1 cellular context compared by ENCODE assay signal in the genomic region with DNA sequence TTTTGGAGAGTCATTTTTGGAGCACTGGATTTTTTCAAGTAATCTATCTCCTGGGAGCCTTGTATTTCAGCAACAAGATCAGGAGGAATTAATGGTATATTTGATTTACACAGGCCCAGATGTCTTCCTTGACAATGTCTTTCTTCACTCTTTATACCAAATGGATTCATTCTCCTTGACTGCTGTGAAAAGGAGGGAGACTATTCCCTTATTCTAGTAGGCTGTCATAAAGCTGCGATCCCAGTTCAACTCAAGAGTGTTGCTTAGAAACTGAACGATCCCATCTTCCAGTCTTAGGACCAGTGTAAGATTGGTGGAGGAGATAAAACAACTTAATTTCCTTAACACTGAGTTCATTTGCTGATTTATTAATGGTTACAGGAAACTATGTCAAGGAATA.
TF ChIP-seq lines count a peak whose summit lies in the region.

No MANE protein-coding gene starts in this region.

TF ChIP-seq in neural cell, 6 proteins besides CTCF, POLR2A, EP300 and RAD21 (continued from another document):
- TF ChIP-seq, protein P1, sequence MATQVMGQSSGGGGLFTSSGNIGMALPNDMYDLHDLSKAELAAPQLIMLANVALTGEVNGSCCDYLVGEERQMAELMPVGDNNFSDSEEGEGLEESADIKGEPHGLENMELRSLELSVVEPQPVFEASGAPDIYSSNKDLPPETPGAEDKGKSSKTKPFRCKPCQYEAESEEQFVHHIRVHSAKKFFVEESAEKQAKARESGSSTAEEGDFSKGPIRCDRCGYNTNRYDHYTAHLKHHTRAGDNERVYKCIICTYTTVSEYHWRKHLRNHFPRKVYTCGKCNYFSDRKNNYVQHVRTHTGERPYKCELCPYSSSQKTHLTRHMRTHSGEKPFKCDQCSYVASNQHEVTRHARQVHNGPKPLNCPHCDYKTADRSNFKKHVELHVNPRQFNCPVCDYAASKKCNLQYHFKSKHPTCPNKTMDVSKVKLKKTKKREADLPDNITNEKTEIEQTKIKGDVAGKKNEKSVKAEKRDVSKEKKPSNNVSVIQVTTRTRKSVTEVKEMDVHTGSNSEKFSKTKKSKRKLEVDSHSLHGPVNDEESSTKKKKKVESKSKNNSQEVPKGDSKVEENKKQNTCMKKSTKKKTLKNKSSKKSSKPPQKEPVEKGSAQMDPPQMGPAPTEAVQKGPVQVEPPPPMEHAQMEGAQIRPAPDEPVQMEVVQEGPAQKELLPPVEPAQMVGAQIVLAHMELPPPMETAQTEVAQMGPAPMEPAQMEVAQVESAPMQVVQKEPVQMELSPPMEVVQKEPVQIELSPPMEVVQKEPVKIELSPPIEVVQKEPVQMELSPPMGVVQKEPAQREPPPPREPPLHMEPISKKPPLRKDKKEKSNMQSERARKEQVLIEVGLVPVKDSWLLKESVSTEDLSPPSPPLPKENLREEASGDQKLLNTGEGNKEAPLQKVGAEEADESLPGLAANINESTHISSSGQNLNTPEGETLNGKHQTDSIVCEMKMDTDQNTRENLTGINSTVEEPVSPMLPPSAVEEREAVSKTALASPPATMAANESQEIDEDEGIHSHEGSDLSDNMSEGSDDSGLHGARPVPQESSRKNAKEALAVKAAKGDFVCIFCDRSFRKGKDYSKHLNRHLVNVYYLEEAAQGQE (IDR thresholded peaks at IDR 0.05; ENCODE audit: borderline replicate concordance) = peak; percentile 66
- no peak for TF ChIP-seq MXI1 (conservative IDR thresholded peaks at IDR 0.05; ENCODE audit: poor library complexity, severe bottlenecking)
- peak; percentile 54 for TF ChIP-seq POLR2AphosphoS5 (IDR thresholded peaks at IDR 0.05)
